27 cellular contexts compared by ENCODE assay signal in the genomic region with DNA sequence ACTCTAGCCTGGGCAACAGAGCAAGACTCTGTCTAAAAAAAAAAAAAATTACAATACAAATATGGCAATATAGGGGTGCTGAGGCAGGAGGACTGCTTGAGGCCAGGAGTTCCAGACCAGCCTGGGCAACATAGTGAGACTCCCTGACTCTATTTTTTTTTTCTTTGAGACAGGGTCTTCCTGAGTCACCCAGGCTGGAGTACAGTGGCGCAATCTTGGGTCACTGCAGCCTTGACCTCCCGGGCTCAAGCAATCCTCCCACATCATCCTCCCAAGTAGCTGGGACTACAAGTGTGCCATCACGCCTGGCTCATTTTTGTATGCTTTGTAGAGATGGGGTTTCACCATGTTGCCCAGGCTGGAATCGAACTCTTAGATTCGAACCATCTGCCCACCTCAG.
"Had no signal": no experiment of that assay in that cellular context is flagged by ENCODE, and none has a peak within 500 bp of the region (broad histone marks: within the 10 kb centered on the region; RNA-seq: fewer than 3 reads in every experiment).

No MANE protein-coding gene starts in this region.

- H3K9me3 ChIP-seq: stomach, suprapubic skin, testis, thoracic aorta, thyroid gland, tibial artery, tibial nerve, transverse colon, upper lobe of left lung, upper lobe of right lung, uterus, vagina had no signal

- H3K4me3 ChIP-seq: stomach, suprapubic skin, testis, thoracic aorta, thyroid gland, tibial artery, tibial nerve, transverse colon, upper lobe of left lung, upper lobe of right lung, uterus, vagina had no signal

- H3K36me3 ChIP-seq: stomach, suprapubic skin, thoracic aorta, thyroid gland, tibial artery, tibial nerve, transverse colon, upper lobe of left lung, upper lobe of right lung, uterus, vagina had no signal

- H3K9me3 Mint-ChIP-seq: stimulated activated effector memory CD8-positive, alpha-beta T cell treated with anti-CD3 and anti-CD28 coated beads, Interleukin-12 subunit alpha, Interleukin-12 subunit beta, amount 100 ng/mL, for 72 hours; stimulated activated memory B cell treated with anti-CD40 and anti-IgM and Interleukin-4, amounts not matched to agents 10 μg/mL and 1 μg/mL and 100 μg/mL, for 72 hours; stimulated activated naive B cell treated with anti-CD40 and anti-IgM and Interleukin-4, amounts not matched to agents 10 μg/mL and 1 μg/mL and 100 μg/mL, for 72 hours; stimulated activated naive CD8-positive, alpha-beta T cell treated with anti-CD3 and anti-CD28 coated beads, Interleukin-15, amount 100 ng/mL, for 72 hours; stimulated activated naive CD8-positive, alpha-beta T cell treated with anti-CD3 and anti-CD28 coated beads, Interleukin-15, Interleukin-2, amounts not matched to agents 100 ng/mL and 50 ng/mL, for 24 hours; type B pancreatic cell had no signal

- H3K36me3 Mint-ChIP-seq: stimulated activated effector memory CD8-positive, alpha-beta T cell treated with anti-CD3 and anti-CD28 coated beads, Interleukin-12 subunit alpha, Interleukin-12 subunit beta, amount 100 ng/mL, for 72 hours; stimulated activated memory B cell treated with anti-CD40 and anti-IgM and Interleukin-4, amounts not matched to agents 10 μg/mL and 1 μg/mL and 100 μg/mL, for 72 hours; stimulated activated naive B cell treated with anti-CD40 and anti-IgM and Interleukin-4, amounts not matched to agents 10 μg/mL and 1 μg/mL and 100 μg/mL, for 72 hours; type B pancreatic cell had no signal

- H3K27ac ChIP-seq: stomach, suprapubic skin, testis, thoracic aorta, thyroid gland, tibial artery, tibial nerve, transverse colon, upper lobe of left lung, upper lobe of right lung, uterus, vagina had no signal

- DNase-seq: stimulated activated CD4-positive, alpha-beta T cell treated with anti-CD3 and anti-CD28 coated beads, Interleukin-2, amount 100 ng/mL, for 48 hours; stimulated activated CD4-positive, alpha-beta T cell treated with anti-CD3 and anti-CD28 coated beads, Interleukin-4, amount 100 ng/mL, for 1 hour; stimulated activated CD4-positive, alpha-beta T cell treated with anti-CD3 and anti-CD28 coated beads, Interleukin-4, amount 100 ng/mL, for 24 hours; stimulated activated CD4-positive, alpha-beta T cell treated with anti-CD3 and anti-CD28 coated beads, Interleukin-4, amount 100 ng/mL, for 4 hours; stimulated activated CD8-positive, alpha-beta memory T cell treated with anti-CD3 and anti-CD28 coated beads, Interleukin-4, amount 100 ng/mL, for 48 hours; stimulated activated naive B cell treated with anti-CD40 and anti-IgM and Interleukin-4, amounts not matched to agents 10 μg/mL and 1 μg/mL and 100 μg/mL, for 72 hours; stimulated activated naive CD4-positive, alpha-beta T cell; stimulated activated naive CD4-positive, alpha-beta T cell treated with Interleukin-2 at 50 U/mL for 16 hours; stimulated activated naive CD8-positive, alpha-beta T cell treated with anti-CD3 and anti-CD28 coated beads, Interleukin-15, amount 100 ng/mL, for 72 hours; stimulated activated naive CD8-positive, alpha-beta T cell treated with anti-CD3 and anti-CD28 coated beads, Interleukin-15, Interleukin-2, amounts not matched to agents 100 U/mL and 50 U/mL, for 24 hours; stomach; substantia nigra; testis; thyroid gland; tibial artery; transverse colon; upper lobe of left lung; upper lobe of right lung; uterus had no signal

- H3K27ac Mint-ChIP-seq: stimulated activated effector memory CD8-positive, alpha-beta T cell treated with anti-CD3 and anti-CD28 coated beads, Interleukin-12 subunit alpha, Interleukin-12 subunit beta, amount 100 ng/mL, for 72 hours; stimulated activated memory B cell treated with anti-CD40 and anti-IgM and Interleukin-4, amounts not matched to agents 10 μg/mL and 1 μg/mL and 100 μg/mL, for 72 hours; stimulated activated naive B cell treated with anti-CD40 and anti-IgM and Interleukin-4, amounts not matched to agents 10 μg/mL and 1 μg/mL and 100 μg/mL, for 72 hours; stimulated activated naive CD8-positive, alpha-beta T cell treated with anti-CD3 and anti-CD28 coated beads, Interleukin-15, Interleukin-2, amounts not matched to agents 100 ng/mL and 50 ng/mL, for 24 hours; type B pancreatic cell had no signal

- H3K27me3 ChIP-seq: stomach, suprapubic skin, testis, thyroid gland, tibial nerve, transverse colon, upper lobe of left lung, upper lobe of right lung, uterus, vagina had no signal

- H3K27me3 Mint-ChIP-seq: stimulated activated memory B cell treated with anti-CD40 and anti-IgM and Interleukin-4, amounts not matched to agents 10 μg/mL and 1 μg/mL and 100 μg/mL, for 72 hours; stimulated activated naive B cell treated with anti-CD40 and anti-IgM and Interleukin-4, amounts not matched to agents 10 μg/mL and 1 μg/mL and 100 μg/mL, for 72 hours; stimulated activated naive CD8-positive, alpha-beta T cell treated with anti-CD3 and anti-CD28 coated beads, Interleukin-15, amount 100 ng/mL, for 72 hours; stimulated activated naive CD8-positive, alpha-beta T cell treated with anti-CD3 and anti-CD28 coated beads, Interleukin-15, Interleukin-2, amounts not matched to agents 100 ng/mL and 50 ng/mL, for 24 hours; type B pancreatic cell had no signal

- H3K4me3 Mint-ChIP-seq: stimulated activated effector memory CD8-positive, alpha-beta T cell treated with anti-CD3 and anti-CD28 coated beads, Interleukin-12 subunit alpha, Interleukin-12 subunit beta, amount 100 ng/mL, for 72 hours; stimulated activated memory B cell treated with anti-CD40 and anti-IgM and Interleukin-4, amounts not matched to agents 10 μg/mL and 1 μg/mL and 100 μg/mL, for 72 hours; stimulated activated naive B cell treated with anti-CD40 and anti-IgM and Interleukin-4, amounts not matched to agents 10 μg/mL and 1 μg/mL and 100 μg/mL, for 72 hours; stimulated activated naive CD8-positive, alpha-beta T cell treated with anti-CD3 and anti-CD28 coated beads, Interleukin-15, amount 100 ng/mL, for 72 hours; stimulated activated naive CD8-positive, alpha-beta T cell treated with anti-CD3 and anti-CD28 coated beads, Interleukin-15, Interleukin-2, amounts not matched to agents 100 ng/mL and 50 ng/mL, for 24 hours; type B pancreatic cell had no signal

- H3K4me1 ChIP-seq: stomach, suprapubic skin, testis, thyroid gland, tibial artery, tibial nerve, upper lobe of left lung, upper lobe of right lung, uterus, vagina had no signal

- ATAC-seq: stimulated activated effector memory CD8-positive, alpha-beta T cell treated with anti-CD3 and anti-CD28 coated beads, Interleukin-12 subunit alpha, Interleukin-12 subunit beta, amount 100 ng/mL, for 72 hours; stimulated activated memory B cell treated with anti-CD40 and anti-IgM and Interleukin-4, amounts not matched to agents 10 μg/mL and 1 μg/mL and 100 μg/mL, for 72 hours; stimulated activated naive B cell treated with anti-CD40 and anti-IgM and Interleukin-4, amounts not matched to agents 10 μg/mL and 1 μg/mL and 100 μg/mL, for 72 hours; stimulated activated naive CD8-positive, alpha-beta T cell treated with anti-CD3 and anti-CD28 coated beads, Interleukin-15, amount 100 ng/mL, for 72 hours; stimulated activated naive CD8-positive, alpha-beta T cell treated with anti-CD3 and anti-CD28 coated beads, Interleukin-15, Interleukin-2, amounts not matched to agents 100 U/mL and 50 U/mL, for 24 hours; upper lobe of right lung had no signal
